8 cellular contexts compared by ENCODE assay signal in the genomic region with DNA sequence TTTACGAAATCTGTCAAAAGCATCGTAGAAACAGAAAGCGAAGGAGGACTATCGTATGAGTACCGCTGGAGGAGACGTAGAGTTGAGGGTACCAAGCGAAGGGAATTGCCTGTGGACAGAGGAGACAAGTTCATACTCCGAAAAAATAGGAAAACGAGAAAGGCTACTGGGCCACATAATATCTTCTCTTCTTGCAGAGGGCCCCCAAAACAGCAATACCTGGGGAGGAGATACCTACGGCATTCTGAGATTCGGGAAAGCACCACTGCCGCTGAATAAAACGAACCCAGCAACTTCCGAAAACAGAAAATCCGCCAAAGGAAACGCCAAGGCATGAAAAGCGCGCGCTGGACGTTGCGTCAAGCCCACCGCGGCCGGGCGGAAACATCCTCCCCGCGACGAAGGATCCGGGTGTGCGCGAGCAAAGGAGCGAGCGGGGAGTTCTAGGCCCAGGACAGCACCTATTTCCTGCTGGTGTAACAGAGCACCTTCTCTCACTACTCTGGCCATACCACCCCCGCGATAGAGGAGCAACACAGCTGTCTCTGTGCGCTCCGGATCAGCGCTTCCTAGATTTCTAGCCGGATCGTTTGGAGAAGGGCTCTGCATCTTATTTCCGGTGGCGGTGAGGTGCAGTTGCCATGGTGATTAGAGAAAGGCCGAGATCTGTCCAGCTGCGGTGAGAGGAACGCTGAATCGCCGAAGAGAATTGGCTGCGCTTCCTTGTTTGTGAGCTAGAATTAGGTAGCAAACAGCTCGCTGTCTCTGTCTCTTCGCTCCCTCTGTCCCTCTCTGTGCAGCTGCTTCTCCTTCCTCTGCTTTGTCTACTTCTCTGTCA. TPM values are rescaled to one million over a fixed set of nuclear protein-coding genes. Genes with fewer than 3 reads are reported as not detected.
DNase-seq lines count a peak whose midpoint lies in the region; ATAC-seq and TF ChIP-seq lines count a peak whose summit lies in the region.

A gene with protein sequence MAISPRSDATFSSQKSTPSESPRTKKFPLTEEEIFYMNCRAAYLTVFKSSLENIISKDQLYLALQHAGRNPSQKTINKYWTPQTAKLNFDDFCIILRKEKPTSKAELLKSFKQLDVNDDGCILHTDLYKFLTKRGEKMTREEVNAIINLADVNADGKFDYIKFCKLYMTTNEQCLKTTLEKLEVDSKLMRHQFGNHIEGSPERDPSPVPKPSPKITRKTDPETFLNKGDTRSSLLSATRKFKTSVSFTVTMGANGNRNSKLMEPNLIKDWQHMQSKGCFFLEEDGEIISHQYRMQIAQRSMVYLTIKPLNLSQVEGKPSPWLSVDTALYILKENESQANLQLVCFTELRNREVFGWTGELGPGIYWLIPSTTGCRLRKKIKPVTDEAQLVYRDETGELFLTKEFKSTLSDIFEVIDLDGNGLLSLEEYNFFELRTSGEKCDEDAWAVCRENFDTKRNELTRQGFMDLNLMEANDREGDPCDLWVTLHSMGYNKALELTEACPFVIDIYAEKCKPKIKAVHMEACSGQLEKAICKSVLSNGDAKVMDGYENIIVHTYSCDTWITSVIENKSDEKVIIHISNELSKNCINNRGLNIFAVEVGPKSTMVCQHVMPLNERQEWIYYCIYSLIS (plus strand): TSS at position 635 of the 838 bp plus-strand sequence. CDS start 2,048 bp downstream, outside the sequence.
A gene with protein sequence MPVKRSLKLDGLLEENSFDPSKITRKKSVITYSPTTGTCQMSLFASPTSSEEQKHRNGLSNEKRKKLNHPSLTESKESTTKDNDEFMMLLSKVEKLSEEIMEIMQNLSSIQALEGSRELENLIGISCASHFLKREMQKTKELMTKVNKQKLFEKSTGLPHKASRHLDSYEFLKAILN (minus strand): TSS at position 335 of the 838 bp plus-strand sequence. CDS start 92 bp downstream, at position 243.

- DNase-seq in GM13977 (ENCODE audit: low spot score) (peak; percentile 69), NCI-H1436 treated with DMSO at 0.1 percent for 48 hours (lab: John Stamatoyannopoulos, UW) (peak; percentile 74), T-helper 1 cell (peak; percentile 47 to 89 (median 66)), amygdala (lab: John Stamatoyannopoulos, UW) (peak; percentile 35 to 95 (median 85)), left ventricle myocardium superior (peak; percentile 84), progenitor cell of endocrine pancreas (ENCODE audit: low spot score, unreplicated experiment) (peak; percentile 67), ureter (ENCODE audit: low spot score) (peak; percentile 83)

- ATAC-seq in HG02852 (IDR thresholded peaks at IDR 0.05; ENCODE audit: unreplicated experiment) (peak; percentile 86), left ventricle myocardium superior (peak; percentile 95)

- no peaks in the 10 kb centered on the region for H3K27me3 Mint-ChIP-seq in progenitor cell of endocrine pancreas

- H3K4me1 Mint-ChIP-seq in progenitor cell of endocrine pancreas (ENCODE audit: low read depth) = peaks cover 10% of the 10 kb centered on the region

- H3K27ac Mint-ChIP-seq in progenitor cell of endocrine pancreas = peak within 1 kb of the TSS; percentile 94

- intact Hi-C loops in left ventricle myocardium superior (cut with micrococcal nuclease) = no loop called here

- in situ Hi-C loops in GM13977 (cut with MboI; ENCODE audit: low pct_unique_long_range_greater_than_20kb, low sequenced_read_pairs, unreplicated experiment) = no loop called here

- H3K4me3 Mint-ChIP-seq in progenitor cell of endocrine pancreas (ENCODE audit: low read depth) = peak within 1 kb of the TSS; percentile 87

- no peaks in the 10 kb centered on the region for H3K9me3 Mint-ChIP-seq in progenitor cell of endocrine pancreas (ENCODE audit: low read depth)

- H3K36me3 Mint-ChIP-seq in progenitor cell of endocrine pancreas (ENCODE audit: insufficient read depth) = peaks cover 3% of the 10 kb centered on the region

- no peak for TF ChIP-seq CTCF in GM13977 (IDR thresholded peaks at IDR 0.05; ENCODE audit: extremely low read depth, insufficient read depth, missing control alignments)
- no peak for TF ChIP-seq CTCF in progenitor cell of endocrine pancreas (IDR thresholded peaks at IDR 0.05; ENCODE audit: unreplicated experiment)

RNA-seq across cellular contexts. Expression of the first gene that starts in this region (rescaled TPM):
- total RNA-seq in left ventricle myocardium superior (8.0 TPM), progenitor cell of endocrine pancreas (13.5 and 14.6 TPM in 2 replicates), ureter (8.7 TPM)

RNA-seq across cellular contexts. Expression of the second gene that starts in this region (rescaled TPM):
- total RNA-seq in left ventricle myocardium superior (12.0 TPM), progenitor cell of endocrine pancreas (40.3 and 40.4 TPM in 2 replicates), ureter (37.6 TPM)

Comparison
In these comparisons a context has a peak if more than half of its experiments do, and no peak if none do; other contexts are left out.
1. Peak in every context shown above with its lines: DNase-seq and ATAC-seq.